ENCODE assay signal across 13 cellular contexts in genomic region chr10:35821339-35821911, GRCh38.
DNase-seq lines count a peak whose midpoint lies in the region; ATAC-seq and TF ChIP-seq lines count a peak whose summit lies in the region.
"Had no signal": no experiment of that assay in that cellular context is flagged by ENCODE, and none has a peak within 500 bp of the region (broad histone marks: within the 10 kb centered on the region; RNA-seq: fewer than 3 reads in every experiment).

No MANE protein-coding gene starts in this region.

- WGBS in smooth muscle cell (ENCODE audit: low lambda C conversion rate), result 71% methylated on average over 4 of the region's 4 CpGs

- no peaks in the 10 kb centered on the region for H3K36me3 ChIP-seq in smooth muscle cell (ENCODE audit: low read depth)

- H3K9ac ChIP-seq in smooth muscle cell (ENCODE audit: low read depth), result no peak overlapping the region

- H3K79me2 ChIP-seq in smooth muscle cell (ENCODE audit: low read depth), result no peaks in the 10 kb centered on the region

- peak; percentile 61 for ATAC-seq in HG03108 (IDR thresholded peaks at IDR 0.05; ENCODE audit: unreplicated experiment)

- H3K4me2 ChIP-seq in smooth muscle cell, result peak overlapping the region; percentile 10
- H3K4me2 ChIP-seq: A549 had no signal

- no peaks in the 10 kb centered on the region for H3K9me3 ChIP-seq in smooth muscle cell (replicated peaks; ENCODE audit: low read depth)
- H3K9me3 ChIP-seq: A549 had no signal

- H3K27me3 ChIP-seq in smooth muscle cell (ENCODE audit: low read depth), result no peaks in the 10 kb centered on the region

- peaks cover 8% of the 10 kb centered on the region for H3K4me1 ChIP-seq in smooth muscle cell (ENCODE audit: low read depth)
- H3K4me1 ChIP-seq: A549 had no signal

- H4K20me1 ChIP-seq in smooth muscle cell (ENCODE audit: low read depth), result no peaks in the 10 kb centered on the region

- no peaks in the 10 kb centered on the region for H3F3A ChIP-seq in smooth muscle cell (ENCODE audit: low read depth)

- TF ChIP-seq CTCF in smooth muscle cell (IDR thresholded peaks at IDR 0.05; ENCODE audit: borderline replicate concordance, insufficient read depth, poor library complexity, severe bottlenecking), result no peak

- DNase-seq in NCI-H2171 treated with DMSO at 0.1 percent for 48 hours (lab: John Stamatoyannopoulos, UW), result peak; percentile 36
- DNase-seq in NCI-H2171 (lab: John Stamatoyannopoulos, UW), result no peak
- no peak for DNase-seq in smooth muscle cell (lab: John Stamatoyannopoulos, UW; ENCODE audit: unreplicated experiment)
- DNase-seq in NCI-H2081 treated with DMSO at 0.1 percent for 48 hours (lab: John Stamatoyannopoulos, UW), result no peak
- DNase-seq in GF-D8 (lab: John Stamatoyannopoulos, UW), result no peak
- DNase-seq in activated CD4-positive, CD25-positive, alpha-beta regulatory T cell treated with anti-CD3 and anti-CD28 coated beads, Interleukin-2, amount 50 U/mL, for 72 hours, result no peak
- DNase-seq: activated T-cell treated with anti-CD3 and anti-CD28 coated beads, Interleukin-2, amount 50 U/mL, for 24 hours; effector CD8-positive, alpha-beta T cell; NCI-H1048; T-helper 1 cell had no signal

- peak overlapping the region; percentile 37 for H2AFZ ChIP-seq in smooth muscle cell (ENCODE audit: low read depth)

- no peak overlapping the region for H3K27ac ChIP-seq in smooth muscle cell (ENCODE audit: low read depth)
- H3K27ac ChIP-seq: A549 had no signal

- peak; percentile 44; the same call in 1 of the 2 replicates for TF ChIP-seq POLR2A in Raji (IDR thresholded peaks at IDR 0.05; ENCODE audit: insufficient read depth, low read depth, low read length)

- no peak overlapping the region for H3K4me3 ChIP-seq in smooth muscle cell
- H3K4me3 ChIP-seq: A549 had no signal
